In the genomic region with DNA sequence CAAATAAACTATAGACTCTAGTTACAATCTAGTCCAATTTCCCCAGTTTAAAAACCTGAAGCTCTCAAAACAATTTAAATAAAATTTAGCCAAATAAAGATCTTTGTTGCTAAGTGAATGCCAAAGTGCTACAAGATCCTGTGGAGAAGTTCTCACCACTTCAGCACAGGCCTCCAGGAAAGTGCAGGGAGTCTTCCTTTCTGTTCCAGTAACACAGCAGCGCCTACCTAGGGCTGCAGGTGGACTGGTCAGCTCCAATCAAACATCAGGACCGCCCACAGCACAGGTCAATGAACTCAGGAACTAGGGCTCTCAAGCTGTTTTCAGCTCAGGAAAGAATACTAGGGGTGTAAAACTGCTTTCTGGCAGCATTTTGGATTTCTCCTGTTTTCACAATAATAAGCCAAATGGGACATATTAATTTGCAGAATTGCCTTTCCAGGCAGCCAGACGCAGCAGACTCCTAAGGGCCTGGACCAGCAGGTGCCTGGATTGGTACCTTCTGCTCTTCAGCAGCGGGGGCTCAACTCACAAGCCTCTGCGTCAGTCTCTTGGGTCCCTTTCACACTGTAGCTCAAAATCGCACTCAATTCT, we compare ENCODE assay signal across 9 cellular contexts. TPM values are rescaled to one million over a fixed set of nuclear protein-coding genes. Genes with fewer than 3 reads are reported as not detected.
DNase-seq lines count a peak whose midpoint lies in the region; ATAC-seq and TF ChIP-seq lines count a peak whose summit lies in the region.
"Had no signal": no experiment of that assay in that cellular context is flagged by ENCODE, and none has a peak within 500 bp of the region (broad histone marks: within the 10 kb centered on the region; RNA-seq: fewer than 3 reads in every experiment).

No MANE protein-coding gene starts in this region.

- peak overlapping the region; percentile 76 for H3K4me3 ChIP-seq in H7 (ENCODE audit: insufficient read depth, low read depth, low read length)
- peak overlapping the region; percentile 72 for H3K4me3 ChIP-seq in RWPE2 (ENCODE audit: severe bottlenecking)
- peak overlapping the region; percentile 66 for H3K4me3 ChIP-seq in iPS-11a (ENCODE audit: low read depth, low read length)
- peak overlapping the region in 1 of 2 donors; percentile 65 for H3K4me3 ChIP-seq in gastroesophageal sphincter
- H3K4me3 ChIP-seq: GM12878 had no signal

- peaks cover 6% of the 10 kb centered on the region for H3K36me3 Mint-ChIP-seq in progenitor cell of endocrine pancreas (ENCODE audit: insufficient read depth)

- H3K9me3 Mint-ChIP-seq in progenitor cell of endocrine pancreas (ENCODE audit: low read depth): no peaks in the 10 kb centered on the region

- H3K4me1 Mint-ChIP-seq in progenitor cell of endocrine pancreas (ENCODE audit: low read depth): peaks cover 20% of the 10 kb centered on the region

- no peak for TF ChIP-seq EP300 in gastroesophageal sphincter (IDR thresholded peaks at IDR 0.05)

- no peak for TF ChIP-seq CTCF in RWPE2 (IDR thresholded peaks at IDR 0.05; ENCODE audit: poor library complexity, severe bottlenecking)
- no peak for TF ChIP-seq CTCF in progenitor cell of endocrine pancreas (IDR thresholded peaks at IDR 0.05; ENCODE audit: unreplicated experiment)
- no peak for TF ChIP-seq CTCF in gastroesophageal sphincter (IDR thresholded peaks at IDR 0.05)

- H3K27me3 ChIP-seq in H7 (ENCODE audit: control insufficient read depth, insufficient read depth, low read length) (peaks cover 20% of the 10 kb centered on the region), RWPE2 (ENCODE audit: insufficient read depth, poor library complexity, severe bottlenecking) (no peaks in the 10 kb centered on the region), gastroesophageal sphincter (peaks cover 46% of the 10 kb centered on the region)

- peak overlapping the region; percentile 77 for H3K4me3 Mint-ChIP-seq in progenitor cell of endocrine pancreas (ENCODE audit: low read depth)

- peaks cover 43% of the 10 kb centered on the region for H3K27me3 Mint-ChIP-seq in progenitor cell of endocrine pancreas

- H3K27ac ChIP-seq in RWPE2 (ENCODE audit: poor library complexity, severe bottlenecking) (peak overlapping the region; percentile 79), gastroesophageal sphincter (peak overlapping the region in 2 of 4 donors; percentile 78 to 82)

- H3K36me3 ChIP-seq in H7 (replicated peaks; ENCODE audit: control insufficient read depth, insufficient read depth, low read length) (peaks cover 3% of the 10 kb centered on the region; the same call in 1 of the 2 replicates), RWPE2 (ENCODE audit: low read depth) (peaks cover 20% of the 10 kb centered on the region), gastroesophageal sphincter (no peaks in the 10 kb centered on the region)

- DNase-seq in H7 (peak; percentile 60), RWPE2 (ENCODE audit: low spot score) (no peak), progenitor cell of endocrine pancreas (ENCODE audit: low spot score, unreplicated experiment) (no peak), Kasumi-1 (lab: John Stamatoyannopoulos, UW) (no peak), COLO829 (ENCODE audit: low spot score) (no peak)
- DNase-seq: NCI-H446 had no signal

- 30 to 100% methylated on average over 2 of the region's 6 CpGs for WGBS in gastroesophageal sphincter (ENCODE audit: low coverage in 1 of 2), 2 donors

- H3K4me1 ChIP-seq in RWPE2 (ENCODE audit: insufficient read depth, poor library complexity, severe bottlenecking): peaks cover 39% of the 10 kb centered on the region
- H3K4me1 ChIP-seq in gastroesophageal sphincter: peaks cover 0 to 31% (median 9%) of the 10 kb centered on the region in 3 donors

- H3K27ac Mint-ChIP-seq in progenitor cell of endocrine pancreas: peak overlapping the region; percentile 82

- TF ChIP-seq POLR2A in gastroesophageal sphincter (IDR thresholded peaks at IDR 0.05): no peak

- ATAC-seq in RWPE2 (ENCODE audit: low read depth) (peak; percentile 49), gastroesophageal sphincter (no peak)
- ATAC-seq: GM12878 had no signal

- no peaks in the 10 kb centered on the region for H3K9me3 ChIP-seq in RWPE2 (ENCODE audit: severe bottlenecking)
- no peaks in the 10 kb centered on the region for H3K9me3 ChIP-seq in gastroesophageal sphincter

RNA-seq across cellular contexts. Expression of gene FAM110C, which starts 1.5 kb away (rescaled TPM):
- 2.0 and 2.3 TPM in 2 replicates for total RNA-seq in H7 (2014; rRNA removed; shearing (Covaris generic))
- 4.2 and 5.1 TPM in 2 replicates for total RNA-seq in progenitor cell of endocrine pancreas
- total RNA-seq in gastroesophageal sphincter: 1 to 10 TPM in 3 of 4 donors, under 1 TPM in 1; 0.93 to 4.8 (median 3.4) TPM
- total RNA-seq: GM12878 had no signal
